ENCODE assay signal across 1 cellular context in the genomic region with DNA sequence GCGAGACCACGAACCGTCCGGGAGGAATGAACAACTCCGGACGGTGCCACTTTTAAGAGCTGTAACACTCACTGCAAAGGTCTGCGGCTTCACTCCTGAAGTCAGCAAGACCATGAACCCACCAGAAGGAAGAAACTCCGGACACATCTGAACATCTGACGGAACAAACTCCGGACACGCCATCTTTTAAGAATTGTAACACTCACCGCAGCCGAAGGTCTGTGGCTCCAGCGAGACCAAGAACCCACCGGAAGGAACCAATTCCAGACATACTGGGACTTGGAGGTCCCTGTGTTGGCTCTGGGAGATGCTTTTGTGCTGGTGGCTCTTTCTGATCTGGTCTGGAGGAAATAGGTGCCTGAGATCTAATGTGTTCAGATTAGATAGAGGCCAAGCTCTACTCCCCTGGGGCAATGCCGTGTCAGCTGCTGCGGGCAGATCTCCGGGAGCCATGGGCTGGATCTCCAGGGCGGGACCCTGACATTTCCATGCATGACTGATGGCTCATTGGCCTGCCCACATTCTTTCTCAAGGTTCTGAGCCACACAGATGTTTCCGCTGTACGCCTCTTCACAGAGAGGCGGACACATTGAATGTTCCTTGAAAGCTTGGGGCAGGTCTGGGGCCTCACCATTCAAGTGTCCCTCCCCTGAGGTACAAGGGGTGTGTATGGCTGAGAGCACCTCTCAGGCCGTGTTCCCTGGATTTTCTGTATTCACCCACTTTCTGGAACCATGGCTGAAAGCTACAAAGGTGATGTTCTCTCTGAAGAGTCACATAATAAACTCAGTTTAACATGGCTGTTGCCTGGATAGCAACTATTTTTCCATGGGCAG.
A peak's percentile ranks its signal among the peaks of the same experiment; 100 is the strongest.
TF ChIP-seq lines count a peak whose summit lies in the region.

No MANE protein-coding gene starts in this region.

TF ChIP-seq in K562, 482 proteins besides CTCF, POLR2A, EP300 and RAD21 (continued from another document and continues in another):
- TF ChIP-seq HMBOX1 (IDR thresholded peaks at IDR 0.05) (no peak), ZBED1 (IDR thresholded peaks at IDR 0.05) (peak; percentile 87), PTRF (tag; IDR thresholded peaks at IDR 0.05) (no peak), ZNF12 (CRISPR knock-in tag; IDR thresholded peaks at IDR 0.05) (0 out of 2 replicates have a peak, but pooled peaks have one; percentile 15), HNRNPL (IDR thresholded peaks at IDR 0.05; ENCODE audit: low read depth, low read length) (0 out of 2 replicates have a peak, but pooled peaks have one; percentile 69), ZNF444 (CRISPR knock-in tag; IDR thresholded peaks at IDR 0.05) (0 out of 2 replicates have a peak, but pooled peaks have one; percentile 52), CTBP1 (IDR thresholded peaks at IDR 0.05; ENCODE audit: borderline replicate concordance) (peak; percentile 95), TAF7 (tag; IDR thresholded peaks at IDR 0.05) (peak; percentile 68; the same call in 1 of the 2 replicates), SRSF9 (IDR thresholded peaks at IDR 0.05; ENCODE audit: borderline replicate concordance, low read depth, low read length) (no peak), CSDE1 (IDR thresholded peaks at IDR 0.05) (peak in 1 of 2 experiments; percentile 48; a peak in 1 of 4 replicates), ARHGAP35 (IDR thresholded peaks at IDR 0.05; ENCODE audit: partially characterized antibody) (peak; percentile 68), MLLT1 (IDR thresholded peaks at IDR 0.05) (peak in 1 of 2 experiments; percentile 96), THRAP3 (IDR thresholded peaks at IDR 0.05; ENCODE audit: borderline replicate concordance) (peak; percentile 12; the same call in 1 of the 2 replicates), SRSF3 (IDR thresholded peaks at IDR 0.05; ENCODE audit: insufficient read depth, low read length) (no peak), KLF16 (IDR thresholded peaks at IDR 0.05) (peak; percentile 99), ASH1L (IDR thresholded peaks at IDR 0.05; ENCODE audit: borderline replicate concordance, low read depth, partially characterized antibody) (peak; percentile 22), RUNX1 (IDR thresholded peaks at IDR 0.05; ENCODE audit: low read depth) (no peak; the same call in 1 of the 2 replicates), GATAD2A (IDR thresholded peaks at IDR 0.05) (0 out of 2 replicates have a peak, but pooled peaks have one; percentile 71), NCOA1 (IDR thresholded peaks at IDR 0.05; ENCODE audit: low read depth) (peak; percentile 76; the same call in 1 of the 2 replicates), CHD2 (IDR thresholded peaks at IDR 0.05; ENCODE audit: low read depth, low read length) (0 out of 2 replicates have a peak, but pooled peaks have one; percentile 7), CBFB (CRISPR knock-in tag; IDR thresholded peaks at IDR 0.05) (peak; percentile 95), E2F6 (IDR thresholded peaks at IDR 0.05; ENCODE audit: borderline replicate concordance in 1 of 2, extremely low read depth in 1 of 2, insufficient read depth in 1 of 2, insufficient read length in 1 of 2, low read depth in 1 of 2, low read length in 1 of 2, poor library complexity in 1 of 2, severe bottlenecking in 1 of 2) (peak in 1 of 2 experiments; percentile 64), MTA2 (IDR thresholded peaks at IDR 0.05; ENCODE audit: low read depth) (peak; percentile 94), PURB (CRISPR knock-in tag; IDR thresholded peaks at IDR 0.05; ENCODE audit: low read depth) (no peak), MTF1 (CRISPR knock-in tag; IDR thresholded peaks at IDR 0.05; ENCODE audit: borderline replicate concordance) (no peak), TAL1 (IDR thresholded peaks at IDR 0.05) (peak; percentile 96), ARID3B (CRISPR knock-in tag; IDR thresholded peaks at IDR 0.05; ENCODE audit: borderline replicate concordance) (peak; percentile 88), ZNF212 (CRISPR knock-in tag; IDR thresholded peaks at IDR 0.05) (peak; percentile 80; the same call in 1 of the 2 replicates), HIVEP1 (CRISPR knock-in tag; IDR thresholded peaks at IDR 0.05) (peak; percentile 78; the same call in 1 of the 2 replicates), STAT5A (IDR thresholded peaks at IDR 0.05; ENCODE audit: borderline replicate concordance, low read length) (peak; percentile 95), EP400 (IDR thresholded peaks at IDR 0.05) (peak; percentile 60), GABPB2 (CRISPR knock-in tag; conservative IDR thresholded peaks at IDR 0.05) (no peak; the same call in 1 of the 2 replicates), SMARCA4 (IDR thresholded peaks at IDR 0.05) (peak; percentile 96), MNT (conservative IDR thresholded peaks at IDR 0.05) (peak; percentile 42 to 84), KLF10 (CRISPR knock-in tag; IDR thresholded peaks at IDR 0.05) (0 out of 2 replicates have a peak, but pooled peaks have one; percentile 17), ZNF165 (CRISPR knock-in tag; IDR thresholded peaks at IDR 0.05; ENCODE audit: borderline replicate concordance) (peak; percentile 80), GABPB1 (CRISPR knock-in tag; IDR thresholded peaks at IDR 0.05) (peak; percentile 42), HEY1 (CRISPR knock-in tag; IDR thresholded peaks at IDR 0.05; ENCODE audit: borderline replicate concordance) (0 out of 2 replicates have a peak, but pooled peaks have one; percentile 61), SREBF2 (CRISPR knock-in tag; IDR thresholded peaks at IDR 0.05) (0 out of 2 replicates have a peak, but pooled peaks have one; percentile 52), HES1 (IDR thresholded peaks at IDR 0.05; ENCODE audit: low read depth) (peak; percentile 71), HCFC1 (IDR thresholded peaks at IDR 0.05; ENCODE audit: low read depth, low read length) (no peak; the same call in 1 of the 2 replicates), ELK3 (CRISPR knock-in tag; IDR thresholded peaks at IDR 0.05) (0 out of 2 replicates have a peak, but pooled peaks have one; percentile 47)
- TF ChIP-seq, protein P1, sequence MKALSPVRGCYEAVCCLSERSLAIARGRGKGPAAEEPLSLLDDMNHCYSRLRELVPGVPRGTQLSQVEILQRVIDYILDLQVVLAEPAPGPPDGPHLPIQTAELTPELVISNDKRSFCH (CRISPR knock-in tag; IDR thresholded peaks at IDR 0.05), result no peak
- TF ChIP-seq, protein P1 (tag; IDR thresholded peaks at IDR 0.05), result peak; percentile 84; the same call in 1 of the 2 replicates
- TF ChIP-seq, protein P2, sequence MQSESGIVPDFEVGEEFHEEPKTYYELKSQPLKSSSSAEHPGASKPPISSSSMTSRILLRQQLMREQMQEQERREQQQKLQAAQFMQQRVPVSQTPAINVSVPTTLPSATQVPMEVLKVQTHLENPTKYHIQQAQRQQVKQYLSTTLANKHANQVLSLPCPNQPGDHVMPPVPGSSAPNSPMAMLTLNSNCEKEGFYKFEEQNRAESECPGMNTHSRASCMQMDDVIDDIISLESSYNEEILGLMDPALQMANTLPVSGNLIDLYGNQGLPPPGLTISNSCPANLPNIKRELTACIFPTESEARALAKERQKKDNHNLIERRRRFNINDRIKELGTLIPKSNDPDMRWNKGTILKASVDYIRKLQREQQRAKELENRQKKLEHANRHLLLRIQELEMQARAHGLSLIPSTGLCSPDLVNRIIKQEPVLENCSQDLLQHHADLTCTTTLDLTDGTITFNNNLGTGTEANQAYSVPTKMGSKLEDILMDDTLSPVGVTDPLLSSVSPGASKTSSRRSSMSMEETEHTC (IDR thresholded peaks at IDR 0.05), result peak; percentile 86; the same call in 1 of the 2 replicates
- TF ChIP-seq, protein P3, sequence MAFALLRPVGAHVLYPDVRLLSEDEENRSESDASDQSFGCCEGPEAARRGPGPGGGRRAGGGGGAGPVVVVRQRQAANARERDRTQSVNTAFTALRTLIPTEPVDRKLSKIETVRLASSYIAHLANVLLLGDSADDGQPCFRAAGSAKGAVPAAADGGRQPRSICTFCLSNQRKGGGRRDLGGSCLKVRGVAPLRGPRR (CRISPR knock-in tag; IDR thresholded peaks at IDR 0.05), result peak; percentile 73; the same call in 1 of the 2 replicates
